1 cellular context compared by ENCODE assay signal in genomic region chr17:50475775-50476544, GRCh38.
A peak's percentile ranks its signal among the peaks of the same experiment; 100 is the strongest.
TF ChIP-seq lines count a peak whose summit lies in the region.

No MANE protein-coding gene starts in this region.

TF ChIP-seq in endothelial cell of umbilical vein, 7 proteins besides CTCF, POLR2A, EP300 and RAD21:
- peak; percentile 48 for TF ChIP-seq EZH2 (IDR thresholded peaks at IDR 0.05; ENCODE audit: borderline replicate concordance, low read depth, low read length, severe bottlenecking)
TF ChIP-seq in endothelial cell of umbilical vein: peak in this region for 1; not testable (repeated sequence) for 6.
